Comparison of ENCODE assay signal across 20 cellular contexts in the genomic region with DNA sequence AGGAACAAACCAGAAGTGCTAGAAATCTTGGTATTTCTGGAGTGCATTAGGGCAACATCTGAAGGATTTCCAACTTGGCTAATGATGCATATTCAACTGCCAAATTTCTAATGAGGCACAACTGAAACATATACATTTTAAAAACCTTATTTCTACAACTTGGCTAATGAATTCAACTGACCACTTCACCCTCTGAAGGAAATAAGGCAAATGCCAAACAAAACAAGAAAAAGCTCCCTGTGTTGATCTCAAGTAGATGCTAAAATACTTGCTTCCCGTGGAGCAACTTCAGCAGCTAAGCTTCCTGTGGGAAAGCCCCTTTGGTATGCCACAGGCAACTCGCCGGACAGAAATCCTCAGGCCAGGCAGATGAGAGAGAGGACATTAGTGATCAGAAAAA.
A peak's percentile ranks its signal among the peaks of the same experiment; 100 is the strongest.
DNase-seq lines count a peak whose midpoint lies in the region; ATAC-seq, FAIRE-seq and TF ChIP-seq lines count a peak whose summit lies in the region.
"Had no signal": no experiment of that assay in that cellular context is flagged by ENCODE, and none has a peak within 500 bp of the region (broad histone marks: within the 10 kb centered on the region; RNA-seq: fewer than 3 reads in every experiment).

No MANE protein-coding gene starts in this region.

- FAIRE-seq in endothelial cell of umbilical vein (lab: Jason Lieb, UNC), result peak; percentile 83

- TF ChIP-seq POLR2A in endothelial cell of umbilical vein (IDR thresholded peaks at IDR 0.05; ENCODE audit: low read depth, low read length), result no peak

- H3K79me2 ChIP-seq in endothelial cell of umbilical vein (ENCODE audit: control insufficient read depth, insufficient read depth, low read length) (no peaks in the 10 kb centered on the region), Karpas-422 (ENCODE audit: low read length) (no peaks in the 10 kb centered on the region)

- BruUV-seq in endothelial cell of umbilical vein (replicated peaks; lab: Mats Ljungman, UMichigan), result no TSS peak

- TF ChIP-seq CTCF in endothelial cell of umbilical vein (IDR thresholded peaks at IDR 0.05; ENCODE audit: extremely low read depth in 1 of 2, insufficient read depth in 1 of 2, low read depth in 1 of 2, low read length in 2 of 2), result no peak

- H2AFZ ChIP-seq in endothelial cell of umbilical vein (ENCODE audit: low read depth, low read length), result no peak overlapping the region
- H2AFZ ChIP-seq in Karpas-422 (ENCODE audit: low read length), result no peak overlapping the region

- DNase-seq in DMS79 treated with DMSO at 0.1 percent for 48 hours (lab: John Stamatoyannopoulos, UW) (peak; percentile 86), RPMI7951 (ENCODE audit: low read depth) (peak; percentile 43), endothelial cell of umbilical vein (ENCODE audit: low read depth, low spot score) (peak; percentile 70), pulmonary artery endothelial cell (ENCODE audit: low read depth, low spot score) (peak; percentile 51), Karpas-422 (no peak)
- DNase-seq: CD8-positive, alpha-beta memory T cell; DND-41; HCEC 1CT; midbrain; NCI-H1694; OCI-M1; psoas muscle; SHP77; spleen; stimulated activated CD4-positive, alpha-beta T cell treated with anti-CD3 and anti-CD28 coated beads, Interleukin-4, amount 100 ng/mL, for 24 hours; trophoblast cell had no signal

- POLR2A ChIA-PET in endothelial cell of umbilical vein (lab: Charles Lee), result interaction anchor here (1.0 kb wide), 1 partner anchor 252 kb away, joined by 3 read pairs; no protein-coding TSS in a partner anchor

- peaks cover 7% of the 10 kb centered on the region for H3K4me1 ChIP-seq in endothelial cell of umbilical vein (ENCODE audit: control insufficient read depth, extremely low read depth, insufficient read depth, low read length)
- peaks cover 7% of the 10 kb centered on the region for H3K4me1 ChIP-seq in Karpas-422 (ENCODE audit: low read length)

- H3K9ac ChIP-seq in endothelial cell of umbilical vein (replicated peaks; ENCODE audit: extremely low read depth, insufficient read depth, low read length) (no peak overlapping the region), Karpas-422 (ENCODE audit: low read length) (no peak overlapping the region)

- H3K9me3 ChIP-seq in endothelial cell of umbilical vein (replicated peaks; ENCODE audit: control insufficient read depth, insufficient read depth, low read length), result no peaks in the 10 kb centered on the region
- no peaks in the 10 kb centered on the region for H3K9me3 ChIP-seq in Karpas-422 (ENCODE audit: low read length)
- H3K9me3 ChIP-seq: psoas muscle, spleen had no signal

- H3K9me2 ChIP-seq in Karpas-422 (replicated peaks; ENCODE audit: insufficient read depth, low read length), result no peaks in the 10 kb centered on the region

- no peaks in the 10 kb centered on the region for H4K20me1 ChIP-seq in endothelial cell of umbilical vein (replicated peaks; ENCODE audit: control insufficient read depth, extremely low read depth, insufficient read depth, low read length)
- H4K20me1 ChIP-seq in Karpas-422 (ENCODE audit: insufficient read depth, low read depth, low read length), result no peaks in the 10 kb centered on the region

- ATAC-seq in HG03280 (IDR thresholded peaks at IDR 0.05; ENCODE audit: unreplicated experiment) (no peak), HG02571 (IDR thresholded peaks at IDR 0.05; ENCODE audit: unreplicated experiment) (no peak), GM21381 (IDR thresholded peaks at IDR 0.05; ENCODE audit: unreplicated experiment) (no peak)
- ATAC-seq: activated naive CD4-positive, alpha-beta T cell treated with anti-CD3 and anti-CD28 coated beads, Interleukin-2, amount 50 U/mL, for 72 hours; psoas muscle had no signal

- no peaks in the 10 kb centered on the region for H3K9me1 ChIP-seq in endothelial cell of umbilical vein (replicated peaks; ENCODE audit: control insufficient read depth, extremely low read depth, insufficient read depth, low read length)

- CTCF ChIA-PET in endothelial cell of umbilical vein (lab: Charles Lee), result interaction anchor here (0.6 to 1.4 kb wide), 4 partner anchors 8 to 232 kb away, joined by 3 to 5 read pairs (median 3); no protein-coding TSS in a partner anchor

- H3K27ac ChIP-seq in endothelial cell of umbilical vein (ENCODE audit: insufficient read depth, low read depth, low read length), result no peak overlapping the region
- no peak overlapping the region for H3K27ac ChIP-seq in Karpas-422 (ENCODE audit: low read length)
- H3K27ac ChIP-seq: psoas muscle, spleen had no signal

- H3K36me3 ChIP-seq in endothelial cell of umbilical vein (ENCODE audit: control insufficient read depth in 2 of 2, extremely low read depth in 1 of 2, insufficient read depth in 2 of 2, low read length in 2 of 2) (peaks cover 4 to 9% of the 10 kb centered on the region in 2 experiments), Karpas-422 (ENCODE audit: insufficient read depth, low read length) (no peaks in the 10 kb centered on the region)

- H3K27me3 ChIP-seq in endothelial cell of umbilical vein (ENCODE audit: control insufficient read depth in 2 of 2, insufficient read depth in 2 of 2, low read length in 2 of 2), result no peaks in the 10 kb centered on the region
- no peaks in the 10 kb centered on the region for H3K27me3 ChIP-seq in Karpas-422 (ENCODE audit: low read length)
- H3K27me3 ChIP-seq: spleen had no signal

- no peak overlapping the region for H3K4me3 ChIP-seq in endothelial cell of umbilical vein (replicated peaks in 1 of 3; ENCODE audit: insufficient read depth in 1 of 3, low read depth in 1 of 3, low read length in 3 of 3)
- no peak overlapping the region for H3K4me3 ChIP-seq in Karpas-422 (ENCODE audit: low read length)
- H3K4me3 ChIP-seq: psoas muscle, spleen had no signal

- intact Hi-C loops in endothelial cell of umbilical vein (cut with micrococcal nuclease), result no loop called here

- no peak overlapping the region for H3K4me2 ChIP-seq in endothelial cell of umbilical vein (ENCODE audit: insufficient read depth, low read length)
- no peak overlapping the region for H3K4me2 ChIP-seq in Karpas-422 (ENCODE audit: low read depth, low read length, poor library complexity, severe bottlenecking)

- dilution Hi-C loops in endothelial cell of umbilical vein (cut with MboI; ENCODE audit: extremely low pct_ligation_motif_present, low sequenced_read_pairs), result no loop called here

TF ChIP-seq in endothelial cell of umbilical vein, 7 proteins besides CTCF, POLR2A, EP300 and RAD21:
- no peak for TF ChIP-seq JUN (IDR thresholded peaks at IDR 0.05; ENCODE audit: borderline replicate concordance, insufficient read depth, insufficient read length, low read depth)
- no peak for TF ChIP-seq EZH2 (IDR thresholded peaks at IDR 0.05; ENCODE audit: borderline replicate concordance, low read depth, low read length, severe bottlenecking)
- TF ChIP-seq GATA2 (IDR thresholded peaks at IDR 0.05; ENCODE audit: insufficient read depth, insufficient read length, low read depth, low read length), result no peak
- TF ChIP-seq MYC (IDR thresholded peaks at IDR 0.05; ENCODE audit: low read depth, low read length), result no peak
- no peak for TF ChIP-seq FOS (IDR thresholded peaks at IDR 0.05; ENCODE audit: borderline replicate concordance, insufficient read depth, low read length)
- TF ChIP-seq POLR2AphosphoS5 (IDR thresholded peaks at IDR 0.05; ENCODE audit: insufficient read depth, low read depth, low read length), result no peak
- TF ChIP-seq MAX (IDR thresholded peaks at IDR 0.05; ENCODE audit: insufficient read depth, insufficient read length), result no peak
